8 cellular contexts compared by ENCODE assay signal in the genomic region with DNA sequence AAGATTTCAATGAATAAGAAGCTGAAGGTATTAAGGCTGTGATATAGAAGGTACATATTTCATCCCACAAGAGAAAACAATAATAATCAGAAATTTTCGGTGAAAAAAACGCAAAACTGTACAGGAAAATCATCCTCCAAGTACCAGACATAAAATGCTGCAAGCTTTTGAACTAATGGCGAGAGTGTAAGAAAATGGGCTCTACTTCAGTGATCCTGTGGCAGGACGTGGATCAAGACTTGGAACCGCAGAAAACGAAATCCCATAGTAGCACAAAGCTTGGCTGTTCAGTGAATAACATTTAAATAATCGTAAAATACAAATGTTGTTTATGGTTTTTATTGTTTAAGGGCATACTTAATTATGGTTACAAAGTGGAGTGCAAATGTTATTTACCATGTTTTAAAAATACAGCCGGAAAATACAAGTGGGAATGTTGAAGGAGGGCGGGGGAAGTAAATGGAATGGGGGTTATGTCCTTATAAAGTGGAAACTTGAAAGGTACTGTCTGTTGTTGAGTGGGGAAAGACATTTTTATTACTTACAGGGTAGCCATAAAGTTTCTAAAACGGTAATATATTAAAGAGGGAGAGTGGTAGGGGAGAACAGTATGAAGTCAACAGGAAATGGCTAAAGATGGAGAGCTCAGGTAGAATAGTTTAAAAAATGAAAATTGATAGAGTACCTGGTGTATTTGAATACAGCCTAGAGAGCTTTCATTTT. TPM values are rescaled to one million over a fixed set of nuclear protein-coding genes. Genes with fewer than 3 reads are reported as not detected.
DNase-seq lines count a peak whose midpoint lies in the region; ATAC-seq, FAIRE-seq and TF ChIP-seq lines count a peak whose summit lies in the region.

No MANE protein-coding gene starts in this region.

- WGBS in esophagus, 2 donors, result 3 to 5% methylated on average over 10 of the region's 10 CpGs
- WGBS in pancreas, 2 donors, result 1 to 3% methylated on average over 10 of the region's 10 CpGs

- peaks cover 0 to 2% of the 10 kb centered on the region in 2 donors for H3K4me1 ChIP-seq in esophagus (ENCODE audit: control insufficient read depth in 2 of 2, insufficient read depth in 2 of 2, low read length in 1 of 2)
- peaks cover 9 to 30% (median 12%) of the 10 kb centered on the region in 3 donors for H3K4me1 ChIP-seq in pancreas

- intact Hi-C loops in pancreas (cut with DNase I), result no loop called here

- no peaks in the 10 kb centered on the region for H3K9me3 ChIP-seq in SK-N-MC (ENCODE audit: low read depth, low read length)
- H3K9me3 ChIP-seq in esophagus (ENCODE audit: control insufficient read depth in 2 of 2, insufficient read depth in 1 of 2, low read depth in 1 of 2, low read length in 1 of 2), result no peaks in the 10 kb centered on the region
- no peaks in the 10 kb centered on the region for H3K9me3 ChIP-seq in pancreas

- H3K27ac ChIP-seq in SK-N-MC, result no peak overlapping the region
- peak overlapping the region in 1 of 2 donors; percentile 59 for H3K27ac ChIP-seq in esophagus (ENCODE audit: low read depth in 2 of 2, low read length in 1 of 2)
- peak overlapping the region; percentile 82 to 97 (median 93) for H3K27ac ChIP-seq in pancreas

- peak; percentile 39 for FAIRE-seq in pancreas (lab: Jason Lieb, UNC)

- H3K36me3 ChIP-seq in H7 (replicated peaks; ENCODE audit: control insufficient read depth, insufficient read depth, low read length) (no peaks in the 10 kb centered on the region; the same call in 1 of the 2 replicates), SK-N-MC (ENCODE audit: insufficient read depth, low read length) (peaks cover 33% of the 10 kb centered on the region), esophagus (ENCODE audit: control insufficient read depth in 2 of 2, insufficient read depth in 2 of 2, low read length in 1 of 2) (no peaks in the 10 kb centered on the region), pancreas (no peaks in the 10 kb centered on the region)

- TF ChIP-seq CTCF in AG09309 (IDR thresholded peaks at IDR 0.05; ENCODE audit: control insufficient read depth, insufficient read depth, low read depth, low read length, missing control alignments), result no peak
- no peak for TF ChIP-seq CTCF in pancreas (IDR thresholded peaks at IDR 0.05)

- no peak for DNase-seq in AG09309 (ENCODE audit: low read depth)
- no peak for DNase-seq in H7
- no peak for DNase-seq in SK-N-MC (ENCODE audit: low read depth, low spot score)
- no peak for DNase-seq in pancreas
- no peak for DNase-seq in mucosa of gallbladder (ENCODE audit: low spot score)
- no peak for DNase-seq in pons (ENCODE audit: low spot score)

- H3K27me3 ChIP-seq in H7 (ENCODE audit: control insufficient read depth, insufficient read depth, low read length) (no peaks in the 10 kb centered on the region), esophagus (ENCODE audit: control insufficient read depth in 1 of 2, insufficient read depth in 2 of 2, low read length in 2 of 2) (no peaks in the 10 kb centered on the region), pancreas (no peaks in the 10 kb centered on the region)

- H3K9ac ChIP-seq in SK-N-MC (ENCODE audit: insufficient read length), result peak overlapping the region; percentile 87

- ATAC-seq in pancreas (peak in 2 of 4 donors; percentile 18 to 34), HG02588 (IDR thresholded peaks at IDR 0.05; ENCODE audit: unreplicated experiment) (no peak)

- H3K4me3 ChIP-seq in AG09309 (ENCODE audit: control insufficient read depth, low read depth, low read length) (peak overlapping the region; percentile 82), H7 (ENCODE audit: insufficient read depth, low read depth, low read length) (peak overlapping the region; percentile 90), SK-N-MC (peak overlapping the region; percentile 84), esophagus (ENCODE audit: low read depth in 1 of 2, low read length in 2 of 2) (peak overlapping the region; percentile 37 to 70), pancreas (peak overlapping the region; percentile 57 to 97 (median 76))

RNA-seq across cellular contexts. Expression of gene SMIM10L1, which starts 1.1 kb away (rescaled TPM):
- 4.5 and 6.2 TPM in 2 replicates for total RNA-seq in H7 (2014; rRNA removed; shearing (Covaris generic))
- polyA plus RNA-seq in esophagus (1 to 10 TPM; 3.5 to 6.9 TPM), pancreas (1 to 10 TPM; 4.2 to 6.4 TPM)
- total RNA-seq in pancreas (1 to 10 TPM; 1.9 to 5.5 (median 3.3) TPM), mucosa of gallbladder (11.9 TPM)

RNA-seq across cellular contexts. Expression of gene TAS2R42, which starts 14.6 kb away (rescaled TPM):
- not detected in 2 replicates for total RNA-seq in H7 (2014; rRNA removed; shearing (Covaris generic))
- polyA plus RNA-seq in esophagus (not detected), pancreas (not detected)
- total RNA-seq in pancreas (not detected), mucosa of gallbladder (not detected)

RNA-seq across cellular contexts. Expression of gene TAS2R30, which starts 37.7 kb away (rescaled TPM):
- 0.14 and 1.8 TPM in 2 replicates for total RNA-seq in H7 (2014; rRNA removed; shearing (Covaris generic))
- polyA plus RNA-seq in esophagus (under 1 TPM in 1 of 2 donors, not detected in 1; 0.12 TPM), pancreas (not detected)
- total RNA-seq in pancreas (1 to 10 TPM in 5 of 6 donors, under 1 TPM in 1; 0.98 to 2.6 (median 1.5) TPM), mucosa of gallbladder (1.7 TPM)
